Comparison of ENCODE assay signal across 8 cellular contexts in the genomic region with DNA sequence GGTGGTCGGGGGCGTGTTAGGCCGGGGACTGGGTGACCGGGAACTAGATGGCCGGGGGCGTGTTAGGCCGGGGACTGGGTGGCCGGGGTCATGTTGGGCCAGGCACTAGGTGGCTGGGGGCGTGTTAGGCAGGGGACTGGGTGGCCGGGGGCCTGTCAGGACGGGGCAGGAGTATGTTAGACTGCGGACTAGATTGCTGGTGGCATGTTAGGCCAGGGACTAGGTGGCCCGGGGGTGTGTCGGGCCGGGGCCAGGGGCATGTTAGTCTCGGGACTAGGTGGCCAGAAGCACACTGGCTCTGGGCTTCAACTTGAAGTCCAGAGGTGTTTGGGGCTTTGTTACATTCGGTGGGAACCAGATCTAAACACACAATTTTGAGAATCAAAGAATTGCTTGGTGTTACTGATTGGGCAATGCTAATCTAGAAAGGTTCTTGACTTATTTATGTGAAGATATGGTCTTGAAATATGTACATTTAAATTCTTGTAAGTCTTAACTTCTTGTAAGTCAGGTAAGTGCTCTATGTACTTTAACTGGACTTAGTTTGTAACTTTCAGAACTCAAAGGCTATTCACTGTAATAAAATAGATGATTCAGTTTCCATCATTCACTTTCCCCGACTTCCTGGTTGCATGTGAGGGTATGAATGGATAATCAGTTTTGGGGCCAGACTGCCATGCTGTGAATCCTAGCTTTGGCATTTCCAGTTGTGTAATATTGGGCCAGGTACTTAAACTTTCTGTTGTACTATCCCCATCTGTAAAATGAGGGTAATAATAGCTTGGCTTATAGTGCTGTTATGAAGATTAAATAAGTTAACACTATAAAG. TPM values are rescaled to one million over a fixed set of nuclear protein-coding genes. Genes with fewer than 3 reads are reported as not detected.
A peak's percentile ranks its signal among the peaks of the same experiment; 100 is the strongest.
DNase-seq lines count a peak whose midpoint lies in the region; ATAC-seq and TF ChIP-seq lines count a peak whose summit lies in the region.

No MANE protein-coding gene starts in this region.

- peak overlapping the region; percentile 86 for H3K27ac ChIP-seq in epithelial cell of prostate

- H3K9me3 Mint-ChIP-seq in activated naive CD4-positive, alpha-beta T cell treated with anti-CD3 and anti-CD28 coated beads for 36 hours: no peaks in the 10 kb centered on the region
- no peaks in the 10 kb centered on the region for H3K9me3 Mint-ChIP-seq in nephron progenitor cell

- H3K4me1 Mint-ChIP-seq in activated naive CD4-positive, alpha-beta T cell treated with anti-CD3 and anti-CD28 coated beads for 36 hours (ENCODE audit: low read depth): peaks cover 27% of the 10 kb centered on the region
- peaks cover 24% of the 10 kb centered on the region for H3K4me1 Mint-ChIP-seq in nephron progenitor cell

- ATAC-seq in GM18511 (IDR thresholded peaks at IDR 0.05; ENCODE audit: unreplicated experiment): no peak

- H3K4me3 Mint-ChIP-seq in activated naive CD4-positive, alpha-beta T cell treated with anti-CD3 and anti-CD28 coated beads for 36 hours: peak overlapping the region; percentile 87
- H3K4me3 Mint-ChIP-seq in nephron progenitor cell: peak overlapping the region; percentile 86

- intact Hi-C loops in activated naive CD4-positive, alpha-beta T cell treated with anti-CD3 and anti-CD28 coated beads for 36 hours (cut with micrococcal nuclease): loop anchor here (5.0 to 10.0 kb wide), 2 partner anchors 96 to 518 kb away; no protein-coding TSS in a partner anchor

- H3K27me3 Mint-ChIP-seq in activated naive CD4-positive, alpha-beta T cell treated with anti-CD3 and anti-CD28 coated beads for 36 hours (ENCODE audit: low read depth): no peaks in the 10 kb centered on the region
- H3K27me3 Mint-ChIP-seq in nephron progenitor cell (ENCODE audit: low read depth, poor library complexity): peaks cover 32% of the 10 kb centered on the region

- no peak for TF ChIP-seq CTCF in nephron progenitor cell (IDR thresholded peaks at IDR 0.05)

- CTCF ChIA-PET in activated naive CD4-positive, alpha-beta T cell treated with anti-CD3 and anti-CD28 coated beads for 36 hours (lab: Charles Lee): interaction anchor here (0.6 to 0.7 kb wide), 2 partner anchors 10 to 189 kb away, joined by 3 to 4 read pairs; no protein-coding TSS in a partner anchor

- H3K36me3 Mint-ChIP-seq in activated naive CD4-positive, alpha-beta T cell treated with anti-CD3 and anti-CD28 coated beads for 36 hours (ENCODE audit: low read depth): peaks cover 1% of the 10 kb centered on the region
- H3K36me3 Mint-ChIP-seq in nephron progenitor cell (ENCODE audit: low read depth): peaks cover 21% of the 10 kb centered on the region

- no peak overlapping the region for H3K27ac Mint-ChIP-seq in activated naive CD4-positive, alpha-beta T cell treated with anti-CD3 and anti-CD28 coated beads for 36 hours
- H3K27ac Mint-ChIP-seq in nephron progenitor cell: no peak overlapping the region

- no peak for DNase-seq in activated naive CD4-positive, alpha-beta T cell treated with anti-CD3 and anti-CD28 coated beads for 36 hours
- no peak for DNase-seq in activated naive CD4-positive, alpha-beta T cell treated with anti-CD3 and anti-CD28 coated beads, Interleukin-2, amount 50 U/mL, for 16 hours
- peak; percentile 15 for DNase-seq in RPMI7951 (ENCODE audit: low read depth)
- peak; percentile 76 for DNase-seq in epithelial cell of prostate (ENCODE audit: low read depth, low spot score)
- no peak for DNase-seq in nephron progenitor cell
- no peak for DNase-seq in KG1 (lab: John Stamatoyannopoulos, UW)
- no peak for DNase-seq in stimulated activated CD4-positive, alpha-beta T cell treated with anti-CD3 and anti-CD28 coated beads, Interleukin-2, amount 100 ng/mL, for 48 hours

RNA-seq across cellular contexts. Expression of a gene that starts 1.1 kb away (rescaled TPM):
- 10 to 100 TPM; 23.8 to 26.2 TPM for total RNA-seq in activated naive CD4-positive, alpha-beta T cell treated with anti-CD3 and anti-CD28 coated beads for 36 hours
- total RNA-seq in RPMI7951 (2014; rRNA removed; shearing (Covaris generic)): 80.7 and 82.7 TPM in 2 replicates

RNA-seq across cellular contexts. Expression of a gene that starts 30.5 kb away (rescaled TPM):
- total RNA-seq in activated naive CD4-positive, alpha-beta T cell treated with anti-CD3 and anti-CD28 coated beads for 36 hours: 10 to 100 TPM; 16.2 to 16.6 TPM
- total RNA-seq in RPMI7951 (2014; rRNA removed; shearing (Covaris generic)): 2.1 and 2.5 TPM in 2 replicates

RNA-seq across cellular contexts. Expression of a gene that starts 48.8 kb away (rescaled TPM):
- total RNA-seq in activated naive CD4-positive, alpha-beta T cell treated with anti-CD3 and anti-CD28 coated beads for 36 hours: not detected
- total RNA-seq in RPMI7951 (2014; rRNA removed; shearing (Covaris generic)): not detected in 2 replicates

Comparison
In these comparisons a context has a peak if more than half of its experiments do, and no peak if none do; other contexts are left out.
1. DNase-seq: peak in RPMI7951 (single experiment) and epithelial cell of prostate (single experiment); none in activated naive CD4-positive, alpha-beta T cell treated with anti-CD3 and anti-CD28 coated beads for 36 hours (single experiment), activated naive CD4-positive, alpha-beta T cell treated with anti-CD3 and anti-CD28 coated beads, Interleukin-2, amount 50 U/mL, for 16 hours (single experiment), nephron progenitor cell (single experiment), KG1 (single experiment) and stimulated activated CD4-positive, alpha-beta T cell treated with anti-CD3 and anti-CD28 coated beads, Interleukin-2, amount 100 ng/mL, for 48 hours (0 of 2).